ENCODE assay signal across 12 cellular contexts in the genomic region with DNA sequence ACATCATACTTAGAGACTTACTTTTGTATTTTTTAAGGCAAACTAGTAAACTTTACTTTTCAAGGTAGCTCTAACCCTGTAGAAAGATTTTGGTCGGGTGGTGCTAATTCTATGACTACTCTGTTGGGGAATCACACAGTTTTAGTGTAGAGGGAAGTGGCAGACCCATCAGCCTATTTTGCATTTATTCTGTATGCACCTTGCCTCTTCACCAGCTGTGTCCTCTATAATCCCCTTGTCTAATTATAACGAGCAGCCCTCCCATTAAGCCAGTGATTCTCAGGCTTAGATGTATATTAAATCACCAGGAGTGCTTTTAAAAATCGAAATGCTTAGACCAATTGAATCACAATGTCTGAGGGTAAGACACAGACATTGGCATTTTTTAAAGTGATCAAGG.
DNase-seq lines count a peak whose midpoint lies in the region; ATAC-seq lines count a peak whose summit lies in the region.
"Had no signal": no experiment of that assay in that cellular context is flagged by ENCODE, and none has a peak within 500 bp of the region (broad histone marks: within the 10 kb centered on the region; RNA-seq: fewer than 3 reads in every experiment).

No MANE protein-coding gene starts in this region.

- H3K27me3 ChIP-seq in iPS-18a (ENCODE audit: control insufficient read depth, insufficient read depth, low read length), result no peaks in the 10 kb centered on the region
- H3K27me3 ChIP-seq: right lobe of liver had no signal

- H3K9me3 ChIP-seq in iPS-18a (ENCODE audit: control insufficient read depth, low read depth, low read length), result no peaks in the 10 kb centered on the region
- H3K9me3 ChIP-seq: right lobe of liver had no signal

- ATAC-seq in GM18868 (IDR thresholded peaks at IDR 0.05; ENCODE audit: unreplicated experiment) (peak; percentile 68), GM21786 (IDR thresholded peaks at IDR 0.05; ENCODE audit: unreplicated experiment) (peak; percentile 41), HG03558 (IDR thresholded peaks at IDR 0.05; ENCODE audit: extremely low read depth, unreplicated experiment) (peak; percentile 33)
- ATAC-seq: HepG2, right lobe of liver had no signal

- DNase-seq in SW 1271 (lab: John Stamatoyannopoulos, UW) (no peak), NCI-H2196 (lab: John Stamatoyannopoulos, UW; ENCODE audit: unreplicated experiment) (no peak), foreskin melanocyte (no peak), HK-2 (ENCODE audit: unreplicated experiment) (no peak)
- DNase-seq: midbrain, NCI-H510A, right lobe of liver had no signal

- no peak overlapping the region for H3K9ac ChIP-seq in iPS-18a (ENCODE audit: low read length)

- H3K36me3 ChIP-seq in iPS-18a (ENCODE audit: control insufficient read depth, low read depth, low read length), result no peaks in the 10 kb centered on the region
- H3K36me3 ChIP-seq: right lobe of liver had no signal

- peaks cover 50% of the 10 kb centered on the region for H3K4me1 ChIP-seq in iPS-18a (ENCODE audit: control insufficient read depth, low read depth, low read length)
- H3K4me1 ChIP-seq: right lobe of liver had no signal

- H3K27ac ChIP-seq in iPS-18a (ENCODE audit: low read length), result no peak overlapping the region
- H3K27ac ChIP-seq: right lobe of liver had no signal

- H3K4me3 ChIP-seq in iPS-18a (ENCODE audit: low read length), result peak overlapping the region; percentile 20
- H3K4me3 ChIP-seq: right lobe of liver had no signal
